21 cellular contexts compared by ENCODE assay signal in genomic region chr22:19590696-19591095, GRCh38.
DNase-seq lines count a peak whose midpoint lies in the region; ATAC-seq and TF ChIP-seq lines count a peak whose summit lies in the region.
"Had no signal": no experiment of that assay in that cellular context is flagged by ENCODE, and none has a peak within 500 bp of the region (broad histone marks: within the 10 kb centered on the region; RNA-seq: fewer than 3 reads in every experiment).

No MANE protein-coding gene starts in this region.

- WGBS in spleen, 5 donors = 80 to 89% (median 86%) methylated on average over 5 of the region's 5 CpGs

- TF ChIP-seq POLR2A in spleen (IDR thresholded peaks at IDR 0.05) = no peak

- intact Hi-C loops in spleen (cut with DNase I; ENCODE audit: low total_unique reads) = no loop called here

- H3K4me3 ChIP-seq in spleen = no peak overlapping the region
- H3K4me3 ChIP-seq: A549, GM12878 had no signal

- no peak overlapping the region for H3K27ac ChIP-seq in spleen
- H3K27ac ChIP-seq: 22Rv1, A549, C4-2B, HL-60 had no signal

- ATAC-seq in HG03378 (IDR thresholded peaks at IDR 0.05; ENCODE audit: unreplicated experiment) = no peak
- ATAC-seq in GM19452 (IDR thresholded peaks at IDR 0.05; ENCODE audit: unreplicated experiment) = no peak
- ATAC-seq: A549, GM12878 had no signal

- no peak for TF ChIP-seq CTCF in spleen (IDR thresholded peaks at IDR 0.05 in 8 of 11, conservative IDR thresholded peaks at IDR 0.05 in 3 of 11)

- peak; percentile 2 for DNase-seq in GM03348 (ENCODE audit: low spot score)
- DNase-seq in NCI-H146 (lab: John Stamatoyannopoulos, UW) = peak; percentile 28
- DNase-seq in iPS-NIHi7 (ENCODE audit: extremely low spot score) = peak; percentile 10
- DNase-seq in spleen = peak; percentile 13
- DNase-seq in activated T-cell treated with anti-CD3 and anti-CD28 coated beads, Interleukin-2, amount 50 U/mL, for 1 hour = no peak
- DNase-seq: AML-193; Caco-2; CD4-positive, alpha-beta T cell; DMS153; DMS79; GDM1; GOT3; HCEC 1CT; KBM-7 had no signal

- no peaks in the 10 kb centered on the region for H3K36me3 ChIP-seq in spleen

- H3K27me3 ChIP-seq in spleen (replicated peaks in 1 of 7) = no peaks in the 10 kb centered on the region

- H3K9me3 ChIP-seq in spleen = no peaks in the 10 kb centered on the region
- H3K9me3 ChIP-seq: A549, Caco-2 had no signal

- H3K4me1 ChIP-seq in spleen = peaks cover 0 to 18% (median 0%) of the 10 kb centered on the region in 6 donors
- H3K4me1 ChIP-seq: A549, Caco-2 had no signal
